Comparison of ENCODE assay signal across 1 cellular context in genomic region chrX:40007746-40008705, GRCh38.
TF ChIP-seq lines count a peak whose summit lies in the region.

No MANE protein-coding gene starts in this region.

TF ChIP-seq in SK-N-SH, 30 proteins besides CTCF, POLR2A, EP300 and RAD21 (continued from another document):
- TF ChIP-seq REST (IDR thresholded peaks at IDR 0.05; ENCODE audit: low read depth, low read length) (no peak), MAX (IDR thresholded peaks at IDR 0.05; ENCODE audit: low read depth) (no peak), FOXJ3 (CRISPR knock-in tag; IDR thresholded peaks at IDR 0.05) (no peak), SMC3 (IDR thresholded peaks at IDR 0.05; ENCODE audit: low read depth, low read length) (no peak), POLR2AphosphoS5 (IDR thresholded peaks at IDR 0.05; ENCODE audit: low read depth, low read length) (no peak), CHD2 (IDR thresholded peaks at IDR 0.05; ENCODE audit: low read length, partially characterized antibody) (no peak), ZBTB33 (IDR thresholded peaks at IDR 0.05; ENCODE audit: borderline replicate concordance, low read depth) (no peak), GABPA (IDR thresholded peaks at IDR 0.05; ENCODE audit: low read depth) (no peak), GATA2 (CRISPR knock-in tag; IDR thresholded peaks at IDR 0.05) (no peak)
